9 cellular contexts compared by ENCODE assay signal in the genomic region with DNA sequence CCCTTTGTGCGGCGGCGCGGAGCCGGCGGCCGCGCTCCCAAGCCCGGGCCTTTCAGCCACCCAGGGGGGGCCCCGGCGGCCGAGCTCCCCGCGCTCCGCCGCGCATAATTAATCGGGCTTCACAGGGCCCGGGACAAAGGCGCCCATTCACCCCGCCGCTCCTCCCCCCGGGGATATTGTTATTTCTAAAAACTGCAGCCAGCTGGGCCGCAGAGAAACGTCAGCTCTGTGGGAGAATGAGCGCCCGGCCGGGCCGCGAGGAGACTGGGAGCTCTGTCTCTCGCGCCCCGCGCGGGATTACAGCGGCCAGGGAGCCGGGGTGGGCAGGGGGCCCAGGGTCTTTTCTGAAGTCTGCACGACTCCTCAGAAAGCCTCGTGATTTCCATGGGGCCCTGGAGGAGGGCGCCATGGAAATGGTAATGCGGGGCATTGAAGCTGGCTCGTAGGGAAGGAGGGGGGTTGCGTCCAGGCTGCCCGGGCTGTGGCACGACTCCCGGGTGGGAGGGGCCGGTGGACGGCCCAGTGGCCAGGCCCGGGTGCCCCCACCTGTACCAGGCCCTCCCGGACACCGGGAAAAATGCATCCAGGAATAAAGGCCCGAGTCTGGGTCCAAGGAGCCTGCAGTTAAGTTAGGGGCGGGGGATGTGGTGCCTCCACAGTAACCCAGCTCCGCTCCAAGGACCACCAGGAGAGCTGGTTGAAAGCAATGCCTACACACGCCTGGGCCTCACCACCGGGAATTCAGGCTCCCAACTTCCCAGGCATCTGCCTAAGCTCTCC.
DNase-seq lines count a peak whose midpoint lies in the region; ATAC-seq, FAIRE-seq and TF ChIP-seq lines count a peak whose summit lies in the region.
"Had no signal": no experiment of that assay in that cellular context is flagged by ENCODE, and none has a peak within 500 bp of the region (broad histone marks: within the 10 kb centered on the region; RNA-seq: fewer than 3 reads in every experiment).

No MANE protein-coding gene starts in this region.

- 23 to 25% (median 23%) methylated on average over 56 of the region's 56 CpGs for WGBS in ovary, 3 donors

- no peaks in the 10 kb centered on the region for H4K20me1 ChIP-seq in BLaER1

- H3K27ac ChIP-seq in BLaER1 (peak overlapping the region; percentile 51; the same call in 1 of the 2 replicates), ovary (peak overlapping the region; percentile 16 to 23)

- H3K9me3 ChIP-seq in BLaER1 (peaks cover 2% of the 10 kb centered on the region; the same call in 1 of the 2 replicates), adipocyte (ENCODE audit: control insufficient read depth, low read length) (peaks cover 2% of the 10 kb centered on the region), ovary (no peaks in the 10 kb centered on the region)

- DNase-seq in adipocyte (ENCODE audit: low read depth) (no peak), left ventricle myocardium superior (peak; percentile 81), ovary (peak; percentile 57 to 82 (median 69)), D721Med (ENCODE audit: insufficient read length, low spot score) (no peak), RKO (ENCODE audit: low spot score) (no peak)
- DNase-seq: activated CD4-positive, alpha-beta memory T cell treated with anti-CD3 and anti-CD28 coated beads, Interleukin-2, amount 10 ng/mL, durations not matched to agents 7 days and 5 days had no signal

- intact Hi-C loops in left ventricle myocardium superior (cut with micrococcal nuclease): no loop called here
- intact Hi-C loops in ovary (cut with DNase I): loop anchor here in 1 of 4 donors (10.0 kb wide), 1 partner anchor 66 kb away; no protein-coding TSS in a partner anchor

- ATAC-seq in left ventricle myocardium superior (peak; percentile 62), HG03378 (IDR thresholded peaks at IDR 0.05; ENCODE audit: unreplicated experiment) (no peak), HG02885 (IDR thresholded peaks at IDR 0.05; ENCODE audit: poor library complexity, unreplicated experiment) (no peak)

- H3K27me3 ChIP-seq in BLaER1 (no peaks in the 10 kb centered on the region), adipocyte (replicated peaks; ENCODE audit: control insufficient read depth, insufficient read depth, low read length) (no peaks in the 10 kb centered on the region), ovary (no peaks in the 10 kb centered on the region)

- peaks cover 55% of the 10 kb centered on the region for H3K4me1 ChIP-seq in BLaER1
- H3K4me1 ChIP-seq in adipocyte (ENCODE audit: control insufficient read depth, insufficient read depth, low read length): peaks cover 23% of the 10 kb centered on the region
- peaks cover 21% of the 10 kb centered on the region for H3K4me1 ChIP-seq in ovary (ENCODE audit: insufficient read depth)

- peaks cover 9% of the 10 kb centered on the region; the same call in 1 of the 2 replicates for H3K36me3 ChIP-seq in BLaER1
- no peaks in the 10 kb centered on the region for H3K36me3 ChIP-seq in adipocyte (ENCODE audit: control insufficient read depth, insufficient read depth, low read length, severe bottlenecking)
- no peaks in the 10 kb centered on the region for H3K36me3 ChIP-seq in ovary

- no peak for TF ChIP-seq POLR2A in ovary (IDR thresholded peaks at IDR 0.05)

- H3K4me3 ChIP-seq in BLaER1 (peak overlapping the region; percentile 59), adipocyte (ENCODE audit: low read length) (peak overlapping the region; percentile 51), ovary (peak overlapping the region; percentile 24)

- TF ChIP-seq CTCF in ovary (IDR thresholded peaks at IDR 0.05): no peak
- no peak for TF ChIP-seq CTCF in D721Med (IDR thresholded peaks at IDR 0.05; ENCODE audit: insufficient read depth, missing control alignments)

- TF ChIP-seq EP300 in ovary (IDR thresholded peaks at IDR 0.05): no peak

- H3K9ac ChIP-seq in BLaER1 (peak overlapping the region; percentile 57; the same call in 1 of the 2 replicates), adipocyte (ENCODE audit: low read length) (peak overlapping the region; percentile 77)

- no peak for FAIRE-seq in D721Med (lab: Jason Lieb, UNC)

- peak overlapping the region; percentile 76 for H3K4me2 ChIP-seq in BLaER1

Comparison
In these comparisons a context has a peak if more than half of its experiments do, and no peak if none do; other contexts are left out.
1. DNase-seq: peak in left ventricle myocardium superior (single experiment) and ovary (5 of 5); none in adipocyte (single experiment), D721Med (single experiment) and RKO (single experiment).
2. Peak in every context shown above with its lines, with median percentiles within 50 percentile points of each other: H3K4me3 ChIP-seq.